1 cellular context compared by ENCODE assay signal in the genomic region with DNA sequence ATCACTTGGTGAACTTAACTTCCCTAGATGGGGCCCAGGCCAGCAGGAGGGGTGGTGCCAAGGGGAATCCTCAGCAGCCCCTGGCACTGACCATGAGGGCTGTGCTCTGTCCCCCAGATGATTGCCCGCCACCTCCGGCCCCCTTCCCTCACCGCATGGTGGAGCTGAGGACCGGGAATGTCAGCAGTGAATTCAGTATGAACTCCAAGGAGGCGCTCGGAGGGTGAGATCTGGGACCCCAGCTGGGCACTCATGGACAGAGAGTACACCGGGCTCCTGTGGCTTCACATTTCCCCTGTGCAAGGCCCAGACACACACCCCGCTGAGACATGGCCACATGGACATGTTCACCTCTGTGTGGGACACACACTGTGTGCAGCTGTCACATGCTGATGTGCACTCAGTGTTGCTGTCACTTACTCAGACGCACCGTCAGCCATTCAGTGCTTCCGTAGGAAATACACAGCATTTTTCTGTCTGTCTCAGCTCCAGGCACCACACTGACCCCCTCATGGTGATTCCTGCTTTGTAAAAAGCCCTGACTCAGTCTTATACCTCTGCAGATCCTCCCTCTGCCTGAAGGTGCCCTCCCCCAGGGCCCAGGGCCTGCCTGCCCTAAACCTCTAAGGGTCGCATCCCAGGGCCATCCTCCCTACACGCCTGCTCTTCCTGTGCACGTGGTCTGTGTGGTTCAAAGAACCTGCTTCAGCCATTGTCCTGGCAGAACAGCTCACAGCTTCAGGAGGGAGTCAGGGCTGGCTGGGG.
TF ChIP-seq lines count a peak whose summit lies in the region.

No MANE protein-coding gene starts in this region.

TF ChIP-seq in GM12878, 131 proteins besides CTCF, POLR2A, EP300 and RAD21:
- TF ChIP-seq NR2F1 (conservative IDR thresholded peaks at IDR 0.05) (no peak), TCF3 (IDR thresholded peaks at IDR 0.05; ENCODE audit: borderline replicate concordance, insufficient read depth, low read depth, low read length) (no peak)
- TF ChIP-seq, protein P1, sequence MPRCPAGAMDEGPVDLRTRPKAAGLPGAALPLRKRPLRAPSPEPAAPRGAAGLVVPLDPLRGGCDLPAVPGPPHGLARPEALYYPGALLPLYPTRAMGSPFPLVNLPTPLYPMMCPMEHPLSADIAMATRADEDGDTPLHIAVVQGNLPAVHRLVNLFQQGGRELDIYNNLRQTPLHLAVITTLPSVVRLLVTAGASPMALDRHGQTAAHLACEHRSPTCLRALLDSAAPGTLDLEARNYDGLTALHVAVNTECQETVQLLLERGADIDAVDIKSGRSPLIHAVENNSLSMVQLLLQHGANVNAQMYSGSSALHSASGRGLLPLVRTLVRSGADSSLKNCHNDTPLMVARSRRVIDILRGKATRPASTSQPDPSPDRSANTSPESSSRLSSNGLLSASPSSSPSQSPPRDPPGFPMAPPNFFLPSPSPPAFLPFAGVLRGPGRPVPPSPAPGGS (IDR thresholded peaks at IDR 0.05; ENCODE audit: borderline replicate concordance, insufficient read depth, low read depth, low read length, poor library complexity, severe bottlenecking) = peak; percentile 49
